Comparison of ENCODE assay signal across 8 cellular contexts in genomic region chr14:73491977-73492552, GRCh38. TPM values are rescaled to one million over a fixed set of nuclear protein-coding genes. Genes with fewer than 3 reads are reported as not detected.
DNase-seq lines count a peak whose midpoint lies in the region; ATAC-seq and TF ChIP-seq lines count a peak whose summit lies in the region.

No MANE protein-coding gene starts in this region.

- no peaks in the 10 kb centered on the region for H3K36me3 ChIP-seq in iPS-18a (ENCODE audit: control insufficient read depth, low read depth, low read length)

- H3K4me1 Mint-ChIP-seq in HFFc6 (ENCODE audit: low read depth): peaks cover 36% of the 10 kb centered on the region
- peaks cover 43% of the 10 kb centered on the region for H3K4me1 Mint-ChIP-seq in activated CD8-positive, alpha-beta T cell treated with anti-CD3 and anti-CD28 coated beads, Interleukin-2, amount 10 ng/mL, durations not matched to agents 7 days and 5 days (ENCODE audit: low read depth)
- peaks cover 46% of the 10 kb centered on the region for H3K4me1 Mint-ChIP-seq in stimulated activated memory B cell treated with anti-CD40 and anti-IgM and Interleukin-4, amounts not matched to agents 10 μg/mL and 1 μg/mL and 100 μg/mL, for 72 hours

- H3K36me3 Mint-ChIP-seq in HFFc6 (ENCODE audit: low read depth): peaks cover 12% of the 10 kb centered on the region
- peaks cover 44% of the 10 kb centered on the region for H3K36me3 Mint-ChIP-seq in activated CD8-positive, alpha-beta T cell treated with anti-CD3 and anti-CD28 coated beads, Interleukin-2, amount 10 ng/mL, durations not matched to agents 7 days and 5 days (ENCODE audit: low read depth)
- H3K36me3 Mint-ChIP-seq in stimulated activated memory B cell treated with anti-CD40 and anti-IgM and Interleukin-4, amounts not matched to agents 10 μg/mL and 1 μg/mL and 100 μg/mL, for 72 hours: peaks cover 35% of the 10 kb centered on the region

- peaks cover 10% of the 10 kb centered on the region for H3K4me1 ChIP-seq in iPS-18a (ENCODE audit: control insufficient read depth, low read depth, low read length)

- peak overlapping the region; percentile 78 for H3K4me3 ChIP-seq in iPS-18a (ENCODE audit: low read length)

- CTCF ChIA-PET in activated CD8-positive, alpha-beta T cell treated with anti-CD3 and anti-CD28 coated beads, Interleukin-2, amount 10 ng/mL, durations not matched to agents 7 days and 5 days (lab: Charles Lee): interaction anchor here (0.6 to 1.0 kb wide), 2 partner anchors 16 to 100 kb away, joined by 4 read pairs; no protein-coding TSS in a partner anchor

- H3K27ac ChIP-seq in iPS-18a (ENCODE audit: low read length): no peak overlapping the region

- H3K4me3 Mint-ChIP-seq in HFFc6: peak overlapping the region; percentile 87
- H3K4me3 Mint-ChIP-seq in activated CD8-positive, alpha-beta T cell treated with anti-CD3 and anti-CD28 coated beads, Interleukin-2, amount 10 ng/mL, durations not matched to agents 7 days and 5 days: peak overlapping the region; percentile 81
- H3K4me3 Mint-ChIP-seq in stimulated activated memory B cell treated with anti-CD40 and anti-IgM and Interleukin-4, amounts not matched to agents 10 μg/mL and 1 μg/mL and 100 μg/mL, for 72 hours: peak overlapping the region; percentile 83

- peak overlapping the region; percentile 60 for H3K9ac ChIP-seq in iPS-18a (ENCODE audit: low read length)

- no peaks in the 10 kb centered on the region for H3K9me3 Mint-ChIP-seq in HFFc6
- no peaks in the 10 kb centered on the region for H3K9me3 Mint-ChIP-seq in activated CD8-positive, alpha-beta T cell treated with anti-CD3 and anti-CD28 coated beads, Interleukin-2, amount 10 ng/mL, durations not matched to agents 7 days and 5 days (ENCODE audit: insufficient read depth)
- no peaks in the 10 kb centered on the region for H3K9me3 Mint-ChIP-seq in stimulated activated memory B cell treated with anti-CD40 and anti-IgM and Interleukin-4, amounts not matched to agents 10 μg/mL and 1 μg/mL and 100 μg/mL, for 72 hours

- no peak for ATAC-seq in activated CD8-positive, alpha-beta T cell treated with anti-CD3 and anti-CD28 coated beads, Interleukin-2, amount 10 ng/mL, durations not matched to agents 7 days and 5 days
- no peak for ATAC-seq in stimulated activated memory B cell treated with anti-CD40 and anti-IgM and Interleukin-4, amounts not matched to agents 10 μg/mL and 1 μg/mL and 100 μg/mL, for 72 hours

- peak overlapping the region; percentile 43; the same call in 1 of the 2 replicates for H3K27ac Mint-ChIP-seq in HFFc6
- H3K27ac Mint-ChIP-seq in activated CD8-positive, alpha-beta T cell treated with anti-CD3 and anti-CD28 coated beads, Interleukin-2, amount 10 ng/mL, durations not matched to agents 7 days and 5 days: peak overlapping the region; percentile 16
- no peak overlapping the region for H3K27ac Mint-ChIP-seq in stimulated activated memory B cell treated with anti-CD40 and anti-IgM and Interleukin-4, amounts not matched to agents 10 μg/mL and 1 μg/mL and 100 μg/mL, for 72 hours

- H3K27me3 ChIP-seq in iPS-18a (ENCODE audit: control insufficient read depth, insufficient read depth, low read length): peaks cover 6% of the 10 kb centered on the region

- no peaks in the 10 kb centered on the region for H3K27me3 Mint-ChIP-seq in HFFc6 (ENCODE audit: insufficient read depth)
- H3K27me3 Mint-ChIP-seq in activated CD8-positive, alpha-beta T cell treated with anti-CD3 and anti-CD28 coated beads, Interleukin-2, amount 10 ng/mL, durations not matched to agents 7 days and 5 days (ENCODE audit: low read depth): peaks cover 8% of the 10 kb centered on the region
- H3K27me3 Mint-ChIP-seq in stimulated activated memory B cell treated with anti-CD40 and anti-IgM and Interleukin-4, amounts not matched to agents 10 μg/mL and 1 μg/mL and 100 μg/mL, for 72 hours: no peaks in the 10 kb centered on the region

- POLR2A ChIA-PET in activated CD8-positive, alpha-beta T cell treated with anti-CD3 and anti-CD28 coated beads, Interleukin-2, amount 10 ng/mL, durations not matched to agents 7 days and 5 days (lab: Charles Lee): interaction anchor here (0.6 to 2.4 kb wide), 6 partner anchors 7 to 434 kb away, joined by 3 to 22 read pairs (median 5); partner anchors contain the start of genes ACOT2 and RBM25

- DNase-seq in HFFc6 (no peak), GOT3 (lab: John Stamatoyannopoulos, UW) (no peak), 8988T (no peak), KBM-7 (no peak)
- no peak for DNase-seq in activated CD8-positive, alpha-beta T cell treated with anti-CD3 and anti-CD28 coated beads, Interleukin-2, amount 10 ng/mL, durations not matched to agents 7 days and 5 days
- no peak for DNase-seq in activated effector memory CD4-positive, alpha-beta T cell treated with Interleukin-2 at 50 U/mL for 16 hours

- no peaks in the 10 kb centered on the region for H3K9me3 ChIP-seq in iPS-18a (ENCODE audit: control insufficient read depth, low read depth, low read length)

- in situ Hi-C loops in KBM-7 (cut with MboI; ENCODE audit: low pct_unique_long_range_greater_than_20kb, low sequenced_read_pairs): no loop called here

- no peak for TF ChIP-seq CTCF in HFFc6 (IDR thresholded peaks at IDR 0.05)

RNA-seq across cellular contexts. Expression of gene RIOX1, which starts 1.3 kb away (rescaled TPM):
- total RNA-seq in HFFc6 (2021; fragmentation: NEBNext Ultra II Directional; extraction: Animal tissue kit (Norgen Biotek cat#: 25700)): 10 to 100 TPM; 10.7 to 13.3 (median 11.8) TPM
- 10 to 100 TPM; 22.2 to 22.8 TPM for total RNA-seq in activated CD8-positive, alpha-beta T cell treated with anti-CD3 and anti-CD28 coated beads, Interleukin-2, amount 10 ng/mL, durations not matched to agents 7 days and 5 days

RNA-seq across cellular contexts. Expression of gene NUMB, which starts 33.7 kb away (rescaled TPM):
- total RNA-seq in HFFc6 (2021; fragmentation: NEBNext Ultra II Directional; extraction: Animal tissue kit (Norgen Biotek cat#: 25700)): 10 to 100 TPM; 60.1 to 80.8 (median 71.4) TPM
- 10 to 100 TPM; 37.7 to 40.2 TPM for total RNA-seq in activated CD8-positive, alpha-beta T cell treated with anti-CD3 and anti-CD28 coated beads, Interleukin-2, amount 10 ng/mL, durations not matched to agents 7 days and 5 days

RNA-seq across cellular contexts. Expression of gene ACOT1, which starts 44.9 kb away (rescaled TPM):
- total RNA-seq in HFFc6 (2021; fragmentation: NEBNext Ultra II Directional; extraction: Animal tissue kit (Norgen Biotek cat#: 25700)): 1 to 10 TPM; 4.2 to 8.2 (median 5.9) TPM
- total RNA-seq in activated CD8-positive, alpha-beta T cell treated with anti-CD3 and anti-CD28 coated beads, Interleukin-2, amount 10 ng/mL, durations not matched to agents 7 days and 5 days: 1 to 10 TPM; 2.0 to 3.2 TPM
